In the genomic region with DNA sequence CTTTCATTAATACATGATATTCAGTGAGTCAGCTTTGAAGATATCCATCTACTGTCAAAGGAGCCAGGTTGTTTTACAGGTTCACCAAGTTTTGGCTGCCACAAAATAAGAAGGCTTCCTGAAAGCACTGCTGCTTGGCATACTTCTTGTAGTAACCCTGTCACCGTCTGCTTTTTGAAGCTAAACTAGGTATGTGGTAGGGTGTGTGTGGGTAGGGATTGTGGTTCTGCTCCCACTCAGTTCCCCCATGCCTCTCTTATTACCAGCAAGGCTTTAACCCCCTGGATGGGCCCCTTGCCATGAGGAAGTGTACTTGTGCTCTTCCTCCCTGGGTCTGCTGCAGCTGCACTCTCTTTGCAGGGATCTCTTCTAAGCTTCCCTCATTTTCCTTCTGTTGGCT, we compare ENCODE assay signal across 13 cellular contexts.
DNase-seq lines count a peak whose midpoint lies in the region; ATAC-seq, FAIRE-seq and TF ChIP-seq lines count a peak whose summit lies in the region.
"Had no signal": no experiment of that assay in that cellular context is flagged by ENCODE, and none has a peak within 500 bp of the region (broad histone marks: within the 10 kb centered on the region; RNA-seq: fewer than 3 reads in every experiment).

No MANE protein-coding gene starts in this region.

- no TSS peak for BruUV-seq in HCT116 (replicated peaks; lab: Mats Ljungman, UMichigan)
- BruUV-seq in endothelial cell of umbilical vein (replicated peaks; lab: Mats Ljungman, UMichigan): no TSS peak

- dilution Hi-C loops in endothelial cell of umbilical vein (cut with MboI; ENCODE audit: extremely low pct_ligation_motif_present, low sequenced_read_pairs): no loop called here

- peak; percentile 80 for ATAC-seq in HCT116
- ATAC-seq in sciatic nerve: no peak
- no peak for ATAC-seq in CD8-positive, alpha-beta T cell
- no peak for ATAC-seq in HG03045 (IDR thresholded peaks at IDR 0.05; ENCODE audit: unreplicated experiment)

- intact Hi-C loops in HCT116 (cut with micrococcal nuclease) (no loop called here), endothelial cell of umbilical vein (cut with micrococcal nuclease) (no loop called here), sciatic nerve (cut with DNase I) (no loop called here)
- intact Hi-C loops in CD8-positive, alpha-beta T cell (cut with DNase I, micrococcal nuclease): no loop called here

- RAD21 ChIA-PET in HCT116 (lab: Charles Lee; ENCODE audit: low non-redundant PET in 1 of 2, low total read pairs in 2 of 2, uncharacterized antibody in 2 of 2, unreplicated experiment in 2 of 2): no interaction called here

- no peak for TF ChIP-seq RAD21 in HCT116 (IDR thresholded peaks at IDR 0.05; ENCODE audit: low read depth)

- H3K4me3 Mint-ChIP-seq in CD8-positive, alpha-beta T cell: no peak overlapping the region
- H3K4me3 Mint-ChIP-seq: nephron had no signal

- no peaks in the 10 kb centered on the region for H3K27me3 ChIP-seq in HCT116 (ENCODE audit: insufficient read depth, low read length)
- H3K27me3 ChIP-seq in endothelial cell of umbilical vein (ENCODE audit: control insufficient read depth in 2 of 2, insufficient read depth in 2 of 2, low read length in 2 of 2): no peaks in the 10 kb centered on the region
- no peaks in the 10 kb centered on the region for H3K27me3 ChIP-seq in right atrium auricular region
- H3K27me3 ChIP-seq in CD8-positive, alpha-beta T cell (ENCODE audit: insufficient read depth, low read length): no peaks in the 10 kb centered on the region
- H3K27me3 ChIP-seq: dorsolateral prefrontal cortex had no signal

- H3K9me2 ChIP-seq in HCT116 (ENCODE audit: insufficient read depth): no peaks in the 10 kb centered on the region

- no peaks in the 10 kb centered on the region for H3K9me1 ChIP-seq in endothelial cell of umbilical vein (replicated peaks; ENCODE audit: control insufficient read depth, extremely low read depth, insufficient read depth, low read length)

- TF ChIP-seq POLR2A in HCT116 (IDR thresholded peaks at IDR 0.05; ENCODE audit: borderline replicate concordance, extremely low read depth, insufficient read depth, insufficient read length): no peak
- TF ChIP-seq POLR2A in endothelial cell of umbilical vein (IDR thresholded peaks at IDR 0.05; ENCODE audit: low read depth, low read length): no peak

- peaks cover 3% of the 10 kb centered on the region for H3K9me3 Mint-ChIP-seq in CD8-positive, alpha-beta T cell

- H3K9me3 ChIP-seq in HCT116 (ENCODE audit: control insufficient read depth in 1 of 2, insufficient read depth in 1 of 2, low read depth in 1 of 2, low read length in 2 of 2): no peaks in the 10 kb centered on the region
- no peaks in the 10 kb centered on the region for H3K9me3 ChIP-seq in endothelial cell of umbilical vein (replicated peaks; ENCODE audit: control insufficient read depth, insufficient read depth, low read length)
- H3K9me3 ChIP-seq in right atrium auricular region: no peaks in the 10 kb centered on the region
- no peaks in the 10 kb centered on the region for H3K9me3 ChIP-seq in CD8-positive, alpha-beta T cell (ENCODE audit: low read length)

- H3K36me3 ChIP-seq in HCT116 (ENCODE audit: control insufficient read depth in 1 of 2, insufficient read depth in 2 of 2, low read length in 2 of 2): no peaks in the 10 kb centered on the region
- H3K36me3 ChIP-seq in endothelial cell of umbilical vein (ENCODE audit: control insufficient read depth in 2 of 2, extremely low read depth in 1 of 2, insufficient read depth in 2 of 2, low read length in 2 of 2): no peaks in the 10 kb centered on the region
- H3K36me3 ChIP-seq in right atrium auricular region: no peaks in the 10 kb centered on the region
- no peaks in the 10 kb centered on the region for H3K36me3 ChIP-seq in CD8-positive, alpha-beta T cell (ENCODE audit: insufficient read depth, low read length)

- H3K4me3 ChIP-seq in HCT116 (replicated peaks in 1 of 2; ENCODE audit: low read depth in 1 of 2, low read length in 2 of 2): no peak overlapping the region
- no peak overlapping the region for H3K4me3 ChIP-seq in endothelial cell of umbilical vein (replicated peaks in 1 of 3; ENCODE audit: insufficient read depth in 1 of 3, low read depth in 1 of 3, low read length in 3 of 3)
- no peak overlapping the region for H3K4me3 ChIP-seq in right atrium auricular region
- H3K4me3 ChIP-seq in CD8-positive, alpha-beta T cell (ENCODE audit: low read depth, low read length): no peak overlapping the region
- H3K4me3 ChIP-seq: dorsolateral prefrontal cortex had no signal

- H4K20me1 ChIP-seq in HCT116 (ENCODE audit: insufficient read depth) (no peaks in the 10 kb centered on the region), endothelial cell of umbilical vein (replicated peaks; ENCODE audit: control insufficient read depth, extremely low read depth, insufficient read depth, low read length) (no peaks in the 10 kb centered on the region)

- no peak overlapping the region for H3K27ac Mint-ChIP-seq in CD8-positive, alpha-beta T cell
- H3K27ac Mint-ChIP-seq: nephron had no signal

- no peaks in the 10 kb centered on the region for H3K4me1 Mint-ChIP-seq in CD8-positive, alpha-beta T cell (ENCODE audit: low read depth)
- H3K4me1 Mint-ChIP-seq: nephron had no signal

- H3K27me3 Mint-ChIP-seq in CD8-positive, alpha-beta T cell (ENCODE audit: low read depth): peaks cover 4% of the 10 kb centered on the region

- H3K36me3 Mint-ChIP-seq in CD8-positive, alpha-beta T cell: no peaks in the 10 kb centered on the region

- TF ChIP-seq CTCF in HCT116 (IDR thresholded peaks at IDR 0.05 in 2 of 3, conservative IDR thresholded peaks at IDR 0.05 in 1 of 3; ENCODE audit: borderline replicate concordance in 1 of 3, insufficient read depth in 1 of 3, low read depth in 2 of 3, low read length in 2 of 3): no peak
- no peak for TF ChIP-seq CTCF in endothelial cell of umbilical vein (IDR thresholded peaks at IDR 0.05; ENCODE audit: extremely low read depth in 1 of 2, insufficient read depth in 1 of 2, low read depth in 1 of 2, low read length in 2 of 2)
- no peak for TF ChIP-seq CTCF in right atrium auricular region (IDR thresholded peaks at IDR 0.05)
- TF ChIP-seq CTCF in CD8-positive, alpha-beta T cell (IDR thresholded peaks at IDR 0.05): no peak

- H2AFZ ChIP-seq in HCT116 (ENCODE audit: low read depth, low read length, poor library complexity, severe bottlenecking) (peak overlapping the region; percentile 81), endothelial cell of umbilical vein (ENCODE audit: low read depth, low read length) (peak overlapping the region; percentile 66)

- FAIRE-seq in endothelial cell of umbilical vein (lab: Jason Lieb, UNC): no peak

- H3K9ac ChIP-seq in HCT116 (ENCODE audit: low read length): no peak overlapping the region; the same call in 1 of the 2 replicates
- H3K9ac ChIP-seq in endothelial cell of umbilical vein (replicated peaks; ENCODE audit: extremely low read depth, insufficient read depth, low read length): no peak overlapping the region

- DNase-seq in HCT116 (ENCODE audit: low read depth, low spot score): peak; percentile 66
- peak; percentile 3 for DNase-seq in NCI-H69 (lab: John Stamatoyannopoulos, UW)
- no peak for DNase-seq in endothelial cell of umbilical vein (ENCODE audit: low read depth, low spot score)
- DNase-seq in renal cortical epithelial cell (ENCODE audit: low read depth): peak; percentile 65
- no peak for DNase-seq in sciatic nerve (ENCODE audit: low spot score)
- DNase-seq in right atrium auricular region (ENCODE audit: low spot score): no peak
- DNase-seq in CD8-positive, alpha-beta T cell: no peak
- DNase-seq: activated naive CD4-positive, alpha-beta T cell treated with anti-CD3 and anti-CD28 coated beads, Interleukin-2, amount 50 U/mL, for 16 hours; dorsolateral prefrontal cortex; NCI-H1930; stimulated activated naive CD4-positive, alpha-beta T cell had no signal

- H3K4me1 ChIP-seq in HCT116 (ENCODE audit: control insufficient read depth in 1 of 2, insufficient read depth in 2 of 2, low read length in 2 of 2): peaks cover 17 to 20% of the 10 kb centered on the region in 2 experiments
- peaks cover 10% of the 10 kb centered on the region for H3K4me1 ChIP-seq in endothelial cell of umbilical vein (ENCODE audit: control insufficient read depth, extremely low read depth, insufficient read depth, low read length)
- no peaks in the 10 kb centered on the region for H3K4me1 ChIP-seq in right atrium auricular region
- H3K4me1 ChIP-seq in CD8-positive, alpha-beta T cell (ENCODE audit: insufficient read depth, low read length): no peaks in the 10 kb centered on the region

- CTCF ChIA-PET in HCT116 (lab: Charles Lee): interaction anchor here (1.2 kb wide), 1 partner anchor 28 kb away, joined by 3 read pairs; no protein-coding TSS in a partner anchor
- CTCF ChIA-PET in endothelial cell of umbilical vein (lab: Charles Lee): no interaction called here
- CTCF ChIA-PET in CD8-positive, alpha-beta T cell (lab: Charles Lee): no interaction called here

- POLR2A ChIA-PET in HCT116 (lab: Charles Lee): no interaction called here
- POLR2A ChIA-PET in endothelial cell of umbilical vein (lab: Charles Lee): no interaction called here
- POLR2A ChIA-PET in CD8-positive, alpha-beta T cell (lab: Charles Lee): no interaction called here

- H3K79me2 ChIP-seq in HCT116 (ENCODE audit: insufficient read depth, low read length) (no peaks in the 10 kb centered on the region), endothelial cell of umbilical vein (ENCODE audit: control insufficient read depth, insufficient read depth, low read length) (no peaks in the 10 kb centered on the region)

- peak overlapping the region; percentile 62 for H3K4me2 ChIP-seq in HCT116 (ENCODE audit: low read length)
- no peak overlapping the region for H3K4me2 ChIP-seq in endothelial cell of umbilical vein (ENCODE audit: insufficient read depth, low read length)

- peak overlapping the region; percentile 30 for H3K27ac ChIP-seq in HCT116 (ENCODE audit: low read depth, low read length)
- no peak overlapping the region for H3K27ac ChIP-seq in endothelial cell of umbilical vein (ENCODE audit: insufficient read depth, low read depth, low read length)
- no peak overlapping the region for H3K27ac ChIP-seq in right atrium auricular region
- H3K27ac ChIP-seq in CD8-positive, alpha-beta T cell (ENCODE audit: low read depth, low read length): no peak overlapping the region
- H3K27ac ChIP-seq: dorsolateral prefrontal cortex had no signal

TF ChIP-seq in HCT116, 20 proteins besides CTCF, POLR2A, EP300 and RAD21 (continues in another document):
- TF ChIP-seq SIN3A (IDR thresholded peaks at IDR 0.05; ENCODE audit: low read depth) (peak; percentile 59; the same call in 1 of the 2 replicates), EGR1 (IDR thresholded peaks at IDR 0.05; ENCODE audit: low read depth) (peak; percentile 68; the same call in 1 of the 2 replicates), ZNF274 (IDR thresholded peaks at IDR 0.05; ENCODE audit: low read depth, low read length) (no peak), SP1 (IDR thresholded peaks at IDR 0.05; ENCODE audit: low read depth) (peak; percentile 75)

TF ChIP-seq in endothelial cell of umbilical vein, 7 proteins besides CTCF, POLR2A, EP300 and RAD21 (continues in another document):
- TF ChIP-seq FOS (IDR thresholded peaks at IDR 0.05; ENCODE audit: borderline replicate concordance, insufficient read depth, low read length): no peak
- TF ChIP-seq MYC (IDR thresholded peaks at IDR 0.05; ENCODE audit: low read depth, low read length): no peak
- no peak for TF ChIP-seq GATA2 (IDR thresholded peaks at IDR 0.05; ENCODE audit: insufficient read depth, insufficient read length, low read depth, low read length)
- no peak for TF ChIP-seq EZH2 (IDR thresholded peaks at IDR 0.05; ENCODE audit: borderline replicate concordance, low read depth, low read length, severe bottlenecking)

Comparison
In these comparisons a context has a peak if more than half of its experiments do, and no peak if none do; other contexts are left out.
1. DNase-seq: peak in HCT116 (single experiment), NCI-H69 (single experiment) and renal cortical epithelial cell (single experiment); none in endothelial cell of umbilical vein (single experiment), sciatic nerve (single experiment), right atrium auricular region (single experiment) and CD8-positive, alpha-beta T cell (0 of 7).